Comparison of ENCODE assay signal across 8 cellular contexts in genomic region chr22:50305658-50306566, GRCh38. TPM values are rescaled to one million over a fixed set of nuclear protein-coding genes. Genes with fewer than 3 reads are reported as not detected.
DNase-seq lines count a peak whose midpoint lies in the region; ATAC-seq, FAIRE-seq and TF ChIP-seq lines count a peak whose summit lies in the region.

No MANE protein-coding gene starts in this region.

- TF ChIP-seq CTCF in CD8-positive, alpha-beta T cell (IDR thresholded peaks at IDR 0.05): no peak
- TF ChIP-seq CTCF in D721Med (IDR thresholded peaks at IDR 0.05; ENCODE audit: insufficient read depth, missing control alignments): no peak

- peak overlapping the region; percentile 92 for H3K4me2 ChIP-seq in GM23248 (ENCODE audit: unreplicated experiment)

- H3F3A ChIP-seq in GM23248 (ENCODE audit: insufficient read depth): peaks cover 12% of the 10 kb centered on the region

- FAIRE-seq in D721Med (lab: Jason Lieb, UNC): no peak

- no peak overlapping the region for H3K4me3 ChIP-seq in CD8-positive, alpha-beta T cell (ENCODE audit: low read depth, low read length)
- peak overlapping the region; percentile 92 for H3K4me3 ChIP-seq in GM23248

- CTCF ChIA-PET in CD8-positive, alpha-beta T cell (lab: Charles Lee): interaction anchor here (1.4 to 1.5 kb wide), 2 partner anchors 54 to 65 kb away, joined by 3 read pairs; no protein-coding TSS in a partner anchor

- no peaks in the 10 kb centered on the region for H3K9me3 ChIP-seq in CD8-positive, alpha-beta T cell (ENCODE audit: low read length)
- no peaks in the 10 kb centered on the region for H3K9me3 ChIP-seq in GM23248 (ENCODE audit: low read depth)

- in situ Hi-C loops in GM23248 (cut with MboI): no loop called here

- H3K79me2 ChIP-seq in GM23248 (ENCODE audit: insufficient read depth): peaks cover 60% of the 10 kb centered on the region

- 4 to 6% methylated on average over 23 to 25 of the region's 26 CpGs for WGBS in GM23248 (ENCODE audit: low coverage in 1 of 2, low lambda C conversion rate in 2 of 2, missing lambda C conversion rate in 2 of 2), 2 experiments

- no peak overlapping the region for H2AFZ ChIP-seq in GM23248

- no peak for ATAC-seq in CD8-positive, alpha-beta T cell
- no peak for ATAC-seq in GM21528 (IDR thresholded peaks at IDR 0.05; ENCODE audit: low FRiP score, unreplicated experiment)

- H3K4me3 Mint-ChIP-seq in CD8-positive, alpha-beta T cell: peak overlapping the region; percentile 60

- H3K27ac ChIP-seq in CD8-positive, alpha-beta T cell (ENCODE audit: low read depth, low read length): no peak overlapping the region
- H3K27ac ChIP-seq in GM23248: peak overlapping the region; percentile 89

- H3K9ac ChIP-seq in GM23248: peak overlapping the region; percentile 94

- no peaks in the 10 kb centered on the region for H3K9me2 ChIP-seq in GM23248 (ENCODE audit: insufficient read depth)

- peaks cover 3% of the 10 kb centered on the region for H3K27me3 ChIP-seq in CD8-positive, alpha-beta T cell (ENCODE audit: insufficient read depth, low read length)
- H3K27me3 ChIP-seq in GM23248 (replicated peaks; ENCODE audit: insufficient read depth): no peaks in the 10 kb centered on the region

- H3K4me1 Mint-ChIP-seq in CD8-positive, alpha-beta T cell (ENCODE audit: low read depth): peaks cover 7% of the 10 kb centered on the region

- H3K27ac Mint-ChIP-seq in CD8-positive, alpha-beta T cell: no peak overlapping the region

- DNase-seq in CD8-positive, alpha-beta T cell: no peak
- DNase-seq in GM23248: peak; percentile 98
- peak; percentile 88 for DNase-seq in NCI-H446 treated with DMSO at 0.1 percent for 48 hours (lab: John Stamatoyannopoulos, UW)
- DNase-seq in amniotic stem cell (lab: John Stamatoyannopoulos, UW): peak; percentile 87
- peak; percentile 93 for DNase-seq in cardiac septum (ENCODE audit: low spot score)
- peak; percentile 49 for DNase-seq in pons (ENCODE audit: low spot score)
- no peak for DNase-seq in D721Med (ENCODE audit: insufficient read length, low spot score)

- POLR2A ChIA-PET in CD8-positive, alpha-beta T cell (lab: Charles Lee): no interaction called here

- H3K36me3 Mint-ChIP-seq in CD8-positive, alpha-beta T cell: no peaks in the 10 kb centered on the region

- no peaks in the 10 kb centered on the region for H4K20me1 ChIP-seq in GM23248 (ENCODE audit: insufficient read depth)

- H3K9me3 Mint-ChIP-seq in CD8-positive, alpha-beta T cell: no peaks in the 10 kb centered on the region

- H3K4me1 ChIP-seq in CD8-positive, alpha-beta T cell (ENCODE audit: insufficient read depth, low read length): peaks cover 11% of the 10 kb centered on the region
- peaks cover 54% of the 10 kb centered on the region for H3K4me1 ChIP-seq in GM23248 (ENCODE audit: insufficient read depth)

- H3K27me3 Mint-ChIP-seq in CD8-positive, alpha-beta T cell (ENCODE audit: low read depth): peaks cover 14% of the 10 kb centered on the region

- intact Hi-C loops in CD8-positive, alpha-beta T cell (cut with DNase I, micrococcal nuclease): no loop called here
- intact Hi-C loops in cardiac septum (cut with DNase I): loop anchor here (5.0 kb wide), 1 partner anchor 34 kb away; the partner anchor contains the start of gene MAPK11

- no peaks in the 10 kb centered on the region for H3K36me3 ChIP-seq in CD8-positive, alpha-beta T cell (ENCODE audit: insufficient read depth, low read length)
- H3K36me3 ChIP-seq in GM23248 (ENCODE audit: low read depth): no peaks in the 10 kb centered on the region

RNA-seq across cellular contexts. Expression of gene PLXNB2, which starts 1.5 kb away (rescaled TPM):
- total RNA-seq in CD8-positive, alpha-beta T cell: 1 to 10 TPM; 6.3 to 8.1 TPM
- 136 and 147 TPM in 2 replicates for total RNA-seq in GM23248 (2014; rRNA removed; shearing (Covaris generic))
- polyA plus RNA-seq in GM23248 (2016; fragmentation: Nextera tagmentation; extraction: Ambion mirVana): 123 and 136 TPM in 2 replicates
- 85.7 TPM for total RNA-seq in cardiac septum

RNA-seq across cellular contexts. Expression of gene DENND6B, which starts 20.9 kb away (rescaled TPM):
- 1 to 10 TPM; 3.0 to 3.1 TPM for total RNA-seq in CD8-positive, alpha-beta T cell
- total RNA-seq in GM23248 (2014; rRNA removed; shearing (Covaris generic)): 3.3 and 5.7 TPM in 2 replicates
- polyA plus RNA-seq in GM23248 (2016; fragmentation: Nextera tagmentation; extraction: Ambion mirVana): 6.1 and 6.6 TPM in 2 replicates
- total RNA-seq in cardiac septum: 2.8 TPM

RNA-seq across cellular contexts. Expression of gene MAPK11, which starts 35.7 kb away (rescaled TPM):
- 1 to 10 TPM; 1.9 to 2.1 TPM for total RNA-seq in CD8-positive, alpha-beta T cell
- 9.8 and 12.3 TPM in 2 replicates for total RNA-seq in GM23248 (2014; rRNA removed; shearing (Covaris generic))
- polyA plus RNA-seq in GM23248 (2016; fragmentation: Nextera tagmentation; extraction: Ambion mirVana): 1.0 and 1.2 TPM in 2 replicates
- 11.7 TPM for total RNA-seq in cardiac septum

RNA-seq across cellular contexts. Expression of gene PPP6R2, which starts 37.2 kb away (rescaled TPM):
- 10 to 100 TPM; 46.2 to 46.5 TPM for total RNA-seq in CD8-positive, alpha-beta T cell
- 50.0 and 58.4 TPM in 2 replicates for total RNA-seq in GM23248 (2014; rRNA removed; shearing (Covaris generic))
- polyA plus RNA-seq in GM23248 (2016; fragmentation: Nextera tagmentation; extraction: Ambion mirVana): 22.2 and 22.3 TPM in 2 replicates
- 37.1 TPM for total RNA-seq in cardiac septum

RNA-seq across cellular contexts. Expression of gene MAPK12, which starts 44.4 kb away (rescaled TPM):
- 1 to 10 TPM; 1.1 to 1.5 TPM for total RNA-seq in CD8-positive, alpha-beta T cell
- total RNA-seq in GM23248 (2014; rRNA removed; shearing (Covaris generic)): 22.8 and 28.7 TPM in 2 replicates
- 20.7 and 23.2 TPM in 2 replicates for polyA plus RNA-seq in GM23248 (2016; fragmentation: Nextera tagmentation; extraction: Ambion mirVana)
- 32.5 TPM for total RNA-seq in cardiac septum

Comparison
In these comparisons a context has a peak if more than half of its experiments do, and no peak if none do; other contexts are left out.
1. DNase-seq: peak in GM23248 (single experiment), NCI-H446 treated with DMSO at 0.1 percent for 48 hours (single experiment), amniotic stem cell (single experiment), cardiac septum (single experiment) and pons (single experiment); none in CD8-positive, alpha-beta T cell (0 of 7) and D721Med (single experiment).